In the genomic region with DNA sequence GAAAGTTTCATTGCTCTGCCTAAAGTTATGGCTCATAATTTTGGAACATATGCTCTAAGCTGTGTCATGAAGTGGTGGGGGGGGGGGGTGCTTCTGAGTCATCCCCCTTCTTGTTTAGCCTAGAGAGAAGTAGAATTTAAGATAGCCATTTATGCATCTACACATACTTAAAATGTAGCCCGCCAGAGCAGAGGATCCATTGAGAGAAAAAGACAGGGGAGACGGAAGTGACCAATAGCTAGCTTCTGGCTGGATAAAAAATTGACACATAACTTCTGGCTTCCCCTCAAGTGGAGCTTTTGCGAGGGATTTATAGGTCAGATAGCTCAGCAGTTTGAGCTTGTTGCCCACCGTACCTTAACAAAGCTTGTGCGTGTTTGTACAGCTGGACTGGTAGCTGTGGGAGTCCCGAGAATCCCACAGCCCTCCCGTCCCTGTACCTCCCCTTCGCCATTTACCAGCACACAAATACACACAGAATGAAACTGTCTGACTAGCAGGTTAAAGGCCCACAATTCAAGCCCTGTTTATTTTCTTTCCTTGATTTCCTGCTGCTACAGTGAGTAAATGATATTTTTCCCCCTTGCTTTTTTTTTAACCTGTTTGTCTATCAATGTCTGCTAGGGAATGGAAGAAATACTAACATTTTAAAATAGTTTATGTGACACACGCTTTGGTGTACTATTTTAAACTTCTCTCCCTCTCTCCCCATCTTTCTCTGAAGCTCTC, we compare ENCODE assay signal across 12 cellular contexts.
A peak's percentile ranks its signal among the peaks of the same experiment; 100 is the strongest.
DNase-seq lines count a peak whose midpoint lies in the region; ATAC-seq and TF ChIP-seq lines count a peak whose summit lies in the region.
"Had no signal": no experiment of that assay in that cellular context is flagged by ENCODE, and none has a peak within 500 bp of the region (broad histone marks: within the 10 kb centered on the region; RNA-seq: fewer than 3 reads in every experiment).

No MANE protein-coding gene starts in this region.

- in situ Hi-C loops in brain microvascular endothelial cell (cut with HindIII; ENCODE audit: low pct_ligation_motif_present, low sequenced_read_pairs) = no loop called here

- H3K4me1 Mint-ChIP-seq in GM23338 = peaks cover 3% of the 10 kb centered on the region; the same call in 1 of the 3 replicates
- no peaks in the 10 kb centered on the region for H3K4me1 Mint-ChIP-seq in CD8-positive, alpha-beta memory T cell
- H3K4me1 Mint-ChIP-seq: activated naive CD8-positive, alpha-beta T cell treated with anti-CD3 and anti-CD28 coated beads for 36 hours had no signal

- H3F3A ChIP-seq in GM23338 (replicated peaks; ENCODE audit: low read depth) = no peaks in the 10 kb centered on the region

- POLR2A ChIA-PET in CD8-positive, alpha-beta memory T cell (lab: Charles Lee) = no interaction called here

- H3K4me1 ChIP-seq in GM23338 (ENCODE audit: insufficient read depth) = no peaks in the 10 kb centered on the region
- H3K4me1 ChIP-seq in CD8-positive, alpha-beta memory T cell (ENCODE audit: insufficient read depth, low read length) = no peaks in the 10 kb centered on the region

- ATAC-seq in GM23338 = no peak
- ATAC-seq: CD8-positive, alpha-beta T cell had no signal

- CTCF ChIA-PET in CD8-positive, alpha-beta memory T cell (lab: Charles Lee) = no interaction called here

- H3K79me2 ChIP-seq in GM23338 (replicated peaks; ENCODE audit: insufficient read depth) = no peaks in the 10 kb centered on the region

- no peak for TF ChIP-seq CTCF in GM23338 (conservative IDR thresholded peaks at IDR 0.05; ENCODE audit: low read depth in 2 of 2)
- TF ChIP-seq CTCF in brain microvascular endothelial cell (IDR thresholded peaks at IDR 0.05; ENCODE audit: low read depth, low read length, missing control alignments) = no peak

- H4K20me1 ChIP-seq in GM23338 (replicated peaks; ENCODE audit: insufficient read depth) = no peaks in the 10 kb centered on the region

- H3K36me3 ChIP-seq in GM23338 (ENCODE audit: insufficient read depth) (no peaks in the 10 kb centered on the region), brain microvascular endothelial cell (replicated peaks) (no peaks in the 10 kb centered on the region)
- no peaks in the 10 kb centered on the region for H3K36me3 ChIP-seq in CD8-positive, alpha-beta memory T cell (ENCODE audit: insufficient read depth, low read length)

- 0 out of 3 replicates have a peak, but pooled peaks cover 5% of the 10 kb centered on the region for H3K9me3 Mint-ChIP-seq in GM23338
- H3K9me3 Mint-ChIP-seq in CD8-positive, alpha-beta memory T cell = peaks cover 2 to 20% (median 8%) of the 10 kb centered on the region in 5 donors

- H2AFZ ChIP-seq in GM23338 = peak overlapping the region; percentile 83; the same call in 1 of the 2 replicates

- H3K27ac ChIP-seq in GM23338 (ENCODE audit: low read depth) (no peak overlapping the region; the same call in 1 of the 2 replicates), brain microvascular endothelial cell (peak overlapping the region; percentile 98)
- no peak overlapping the region for H3K27ac ChIP-seq in CD8-positive, alpha-beta memory T cell (ENCODE audit: low read depth, low read length)

- H3K4me3 ChIP-seq in GM23338 = no peak overlapping the region
- peak overlapping the region; percentile 30 for H3K4me3 ChIP-seq in brain microvascular endothelial cell (ENCODE audit: low read depth, low read length)
- no peak overlapping the region for H3K4me3 ChIP-seq in CD8-positive, alpha-beta memory T cell (ENCODE audit: low read length)

- H3K36me3 Mint-ChIP-seq in GM23338 (ENCODE audit: low read depth) = no peaks in the 10 kb centered on the region
- H3K36me3 Mint-ChIP-seq in CD8-positive, alpha-beta memory T cell = no peaks in the 10 kb centered on the region
- H3K36me3 Mint-ChIP-seq: activated naive CD8-positive, alpha-beta T cell treated with anti-CD3 and anti-CD28 coated beads for 36 hours; CD8-positive, alpha-beta T cell had no signal

- H3K27ac Mint-ChIP-seq in GM23338 = no peak overlapping the region
- H3K27ac Mint-ChIP-seq in CD8-positive, alpha-beta memory T cell = no peak overlapping the region
- H3K27ac Mint-ChIP-seq: activated naive CD8-positive, alpha-beta T cell treated with anti-CD3 and anti-CD28 coated beads for 36 hours; CD8-positive, alpha-beta T cell; stimulated activated naive CD8-positive, alpha-beta T cell treated with anti-CD3 and anti-CD28 coated beads, Interleukin-15, Interleukin-2, amounts not matched to agents 100 ng/mL and 50 ng/mL, for 24 hours had no signal

- DNase-seq in GM23338 (ENCODE audit: low spot score) (no peak), NCI-H446 treated with DMSO at 0.1 percent for 48 hours (lab: John Stamatoyannopoulos, UW) (peak; percentile 68), brain microvascular endothelial cell (peak; percentile 84), non-pigmented ciliary epithelial cell (ENCODE audit: low read depth) (peak; percentile 44), NCI-H2029 treated with DMSO at 0.1 percent for 48 hours (lab: John Stamatoyannopoulos, UW) (no peak), DMS53 (lab: John Stamatoyannopoulos, UW) (no peak)
- DNase-seq in activated CD4-positive, alpha-beta T cell treated with anti-CD3 and anti-CD28 coated beads for 48 hours = no peak
- DNase-seq in CD8-positive, alpha-beta memory T cell = no peak
- DNase-seq: activated naive CD8-positive, alpha-beta T cell treated with anti-CD3 and anti-CD28 coated beads for 36 hours; CD8-positive, alpha-beta T cell; NCI-H510A had no signal

- H3K9me3 ChIP-seq in CD8-positive, alpha-beta memory T cell (ENCODE audit: low read length) = no peaks in the 10 kb centered on the region

- H3K27me3 ChIP-seq in GM23338 (ENCODE audit: insufficient read depth) (no peaks in the 10 kb centered on the region), brain microvascular endothelial cell (replicated peaks) (no peaks in the 10 kb centered on the region)
- H3K27me3 ChIP-seq in CD8-positive, alpha-beta memory T cell (ENCODE audit: insufficient read depth, low read length, poor library complexity, severe bottlenecking) = no peaks in the 10 kb centered on the region

- H3K9me2 ChIP-seq in GM23338 (ENCODE audit: insufficient read depth) = no peaks in the 10 kb centered on the region

- no peak overlapping the region for H3K4me2 ChIP-seq in GM23338

- H3K4me3 Mint-ChIP-seq in GM23338 = no peak overlapping the region
- H3K4me3 Mint-ChIP-seq in CD8-positive, alpha-beta memory T cell = no peak overlapping the region
- H3K4me3 Mint-ChIP-seq: activated naive CD8-positive, alpha-beta T cell treated with anti-CD3 and anti-CD28 coated beads for 36 hours; CD8-positive, alpha-beta T cell; stimulated activated naive CD8-positive, alpha-beta T cell treated with anti-CD3 and anti-CD28 coated beads, Interleukin-15, Interleukin-2, amounts not matched to agents 100 ng/mL and 50 ng/mL, for 24 hours had no signal

- no peaks in the 10 kb centered on the region for H3K27me3 Mint-ChIP-seq in GM23338 (ENCODE audit: insufficient read depth, low read depth, poor library complexity)
- no peaks in the 10 kb centered on the region for H3K27me3 Mint-ChIP-seq in CD8-positive, alpha-beta memory T cell
- H3K27me3 Mint-ChIP-seq: activated naive CD8-positive, alpha-beta T cell treated with anti-CD3 and anti-CD28 coated beads for 36 hours; stimulated activated naive CD8-positive, alpha-beta T cell treated with anti-CD3 and anti-CD28 coated beads, Interleukin-15, Interleukin-2, amounts not matched to agents 100 ng/mL and 50 ng/mL, for 24 hours had no signal

TF ChIP-seq in GM23338, 12 proteins besides CTCF, POLR2A, EP300 and RAD21 (continues in another document):
- no peak for TF ChIP-seq STAT1 (IDR thresholded peaks at IDR 0.05; ENCODE audit: unreplicated experiment)
- TF ChIP-seq ZNF114 (CRISPR knock-in tag; IDR thresholded peaks at IDR 0.05) = no peak
- TF ChIP-seq CREB1 (CRISPR knock-in tag; IDR thresholded peaks at IDR 0.05; ENCODE audit: low read depth) = no peak
- no peak for TF ChIP-seq ZNF331 (CRISPR knock-in tag; IDR thresholded peaks at IDR 0.05; ENCODE audit: low read depth)
- TF ChIP-seq, protein P1, sequence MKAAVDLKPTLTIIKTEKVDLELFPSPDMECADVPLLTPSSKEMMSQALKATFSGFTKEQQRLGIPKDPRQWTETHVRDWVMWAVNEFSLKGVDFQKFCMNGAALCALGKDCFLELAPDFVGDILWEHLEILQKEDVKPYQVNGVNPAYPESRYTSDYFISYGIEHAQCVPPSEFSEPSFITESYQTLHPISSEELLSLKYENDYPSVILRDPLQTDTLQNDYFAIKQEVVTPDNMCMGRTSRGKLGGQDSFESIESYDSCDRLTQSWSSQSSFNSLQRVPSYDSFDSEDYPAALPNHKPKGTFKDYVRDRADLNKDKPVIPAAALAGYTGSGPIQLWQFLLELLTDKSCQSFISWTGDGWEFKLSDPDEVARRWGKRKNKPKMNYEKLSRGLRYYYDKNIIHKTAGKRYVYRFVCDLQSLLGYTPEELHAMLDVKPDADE (IDR thresholded peaks at IDR 0.05) = no peak
- TF ChIP-seq EZH2phosphoT487 (IDR thresholded peaks at IDR 0.05; ENCODE audit: unreplicated experiment) = no peak
- no peak for TF ChIP-seq POLR2AphosphoS5 (IDR thresholded peaks at IDR 0.05; ENCODE audit: low read depth)
- no peak for TF ChIP-seq EZH2 (IDR thresholded peaks at IDR 0.05; ENCODE audit: low read depth, unreplicated experiment)
- TF ChIP-seq JUNB (IDR thresholded peaks at IDR 0.05; ENCODE audit: unreplicated experiment) = no peak

Comparison
In these comparisons a context has a peak if more than half of its experiments do, and no peak if none do; other contexts are left out.
1. DNase-seq: peak in NCI-H446 treated with DMSO at 0.1 percent for 48 hours (single experiment), brain microvascular endothelial cell (single experiment) and non-pigmented ciliary epithelial cell (single experiment); none in GM23338 (single experiment), NCI-H2029 treated with DMSO at 0.1 percent for 48 hours (single experiment), activated CD4-positive, alpha-beta T cell treated with anti-CD3 and anti-CD28 coated beads for 48 hours (single experiment), DMS53 (single experiment) and CD8-positive, alpha-beta memory T cell (0 of 5).